Comparison of ENCODE assay signal across 8 cellular contexts in the genomic region with DNA sequence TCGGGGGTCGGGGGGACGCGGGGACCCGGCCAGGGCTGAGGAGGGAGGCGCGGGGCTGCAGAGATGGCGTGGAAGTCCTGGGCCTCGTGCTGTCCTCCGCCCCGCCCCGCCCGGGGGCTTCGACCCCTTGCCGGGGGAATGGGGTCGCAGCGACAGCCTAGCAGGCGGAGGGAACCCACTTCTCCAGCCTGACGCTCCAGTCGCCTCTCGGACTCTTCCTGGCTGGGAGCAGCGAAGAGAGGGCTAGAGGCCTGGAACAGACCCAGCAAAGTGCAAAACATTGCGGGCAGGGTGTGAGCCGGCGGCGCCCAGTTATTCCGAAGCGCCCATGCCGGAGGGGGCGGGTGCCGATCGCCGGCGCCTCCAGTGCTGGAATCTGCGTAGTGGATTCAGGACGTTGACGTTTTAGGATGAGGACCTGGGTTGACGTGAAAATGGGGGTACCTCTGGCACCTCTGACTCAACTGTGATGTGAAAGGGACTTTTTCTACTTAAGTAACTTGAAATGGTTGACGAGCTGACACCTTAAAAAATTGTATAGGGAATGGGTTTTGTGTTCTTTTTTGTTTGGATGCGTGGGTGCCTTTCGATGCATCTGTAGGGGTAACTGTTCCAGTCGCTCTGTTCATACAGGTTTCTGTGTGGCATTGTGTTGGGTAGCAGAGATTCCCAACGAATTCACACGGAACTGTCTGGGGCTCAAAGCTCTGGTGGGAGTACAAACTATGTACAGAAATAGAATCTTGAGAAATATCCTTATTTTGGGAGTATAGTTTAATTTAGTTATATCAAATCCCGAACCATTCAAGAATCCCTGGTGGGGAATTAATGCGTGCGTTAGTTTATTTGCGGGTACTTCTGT.
DNase-seq lines count a peak whose midpoint lies in the region; ATAC-seq lines count a peak whose summit lies in the region.

No MANE protein-coding gene starts in this region.

- H3K36me3 Mint-ChIP-seq in activated naive CD8-positive, alpha-beta T cell = no peaks in the 10 kb centered on the region

- DNase-seq in NCI-H1417 (lab: John Stamatoyannopoulos, UW) = peak in 2 of 3 experiments; percentile 40 to 55
- no peak for DNase-seq in NCI-H1417 treated with DMSO at 0.1 percent for 48 hours (lab: John Stamatoyannopoulos, UW)
- DNase-seq in kidney tubule cell (ENCODE audit: low spot score) = peak; percentile 4
- peak; percentile 2 to 10 for DNase-seq in stimulated activated naive CD8-positive, alpha-beta T cell treated with anti-CD3 and anti-CD28 coated beads, Interleukin-15, amount 100 ng/mL, for 72 hours
- no peak for DNase-seq in NCI-H774 (lab: John Stamatoyannopoulos, UW)
- DNase-seq in DMS153 treated with DMSO at 0.1 percent for 48 hours (lab: John Stamatoyannopoulos, UW; ENCODE audit: unreplicated experiment) = no peak
- no peak for DNase-seq in CD1c-positive myeloid dendritic cell (ENCODE audit: extremely low spot score)

- peaks cover 57% of the 10 kb centered on the region for H3K27me3 Mint-ChIP-seq in activated naive CD8-positive, alpha-beta T cell
- H3K27me3 Mint-ChIP-seq in stimulated activated naive CD8-positive, alpha-beta T cell treated with anti-CD3 and anti-CD28 coated beads, Interleukin-15, amount 100 ng/mL, for 72 hours = peaks cover 61% of the 10 kb centered on the region

- peak; percentile 27 for ATAC-seq in stimulated activated naive CD8-positive, alpha-beta T cell treated with anti-CD3 and anti-CD28 coated beads, Interleukin-15, amount 100 ng/mL, for 72 hours

- H3K27ac Mint-ChIP-seq in activated naive CD8-positive, alpha-beta T cell = no peak overlapping the region
- H3K27ac Mint-ChIP-seq in stimulated activated naive CD8-positive, alpha-beta T cell treated with anti-CD3 and anti-CD28 coated beads, Interleukin-15, amount 100 ng/mL, for 72 hours = no peak overlapping the region

- H3K9me3 Mint-ChIP-seq in activated naive CD8-positive, alpha-beta T cell (ENCODE audit: low read depth) = no peaks in the 10 kb centered on the region
- no peaks in the 10 kb centered on the region for H3K9me3 Mint-ChIP-seq in stimulated activated naive CD8-positive, alpha-beta T cell treated with anti-CD3 and anti-CD28 coated beads, Interleukin-15, amount 100 ng/mL, for 72 hours

- H3K4me1 Mint-ChIP-seq in activated naive CD8-positive, alpha-beta T cell (ENCODE audit: low read depth) = peaks cover 12% of the 10 kb centered on the region
- H3K4me1 Mint-ChIP-seq in stimulated activated naive CD8-positive, alpha-beta T cell treated with anti-CD3 and anti-CD28 coated beads, Interleukin-15, amount 100 ng/mL, for 72 hours = peaks cover 13% of the 10 kb centered on the region

- peak overlapping the region; percentile 76 for H3K4me3 Mint-ChIP-seq in activated naive CD8-positive, alpha-beta T cell
- peak overlapping the region; percentile 44 to 63 for H3K4me3 Mint-ChIP-seq in stimulated activated naive CD8-positive, alpha-beta T cell treated with anti-CD3 and anti-CD28 coated beads, Interleukin-15, amount 100 ng/mL, for 72 hours

Comparison
In these comparisons a context has a peak if more than half of its experiments do, and no peak if none do; other contexts are left out.
1. DNase-seq: peak in NCI-H1417 (2 of 3), kidney tubule cell (single experiment) and stimulated activated naive CD8-positive, alpha-beta T cell treated with anti-CD3 and anti-CD28 coated beads, Interleukin-15, amount 100 ng/mL, for 72 hours (2 of 2); none in NCI-H1417 treated with DMSO at 0.1 percent for 48 hours (single experiment), NCI-H774 (single experiment), DMS153 treated with DMSO at 0.1 percent for 48 hours (single experiment) and CD1c-positive myeloid dendritic cell (single experiment).